Comparison of ENCODE assay signal across 2 cellular contexts in the genomic region with DNA sequence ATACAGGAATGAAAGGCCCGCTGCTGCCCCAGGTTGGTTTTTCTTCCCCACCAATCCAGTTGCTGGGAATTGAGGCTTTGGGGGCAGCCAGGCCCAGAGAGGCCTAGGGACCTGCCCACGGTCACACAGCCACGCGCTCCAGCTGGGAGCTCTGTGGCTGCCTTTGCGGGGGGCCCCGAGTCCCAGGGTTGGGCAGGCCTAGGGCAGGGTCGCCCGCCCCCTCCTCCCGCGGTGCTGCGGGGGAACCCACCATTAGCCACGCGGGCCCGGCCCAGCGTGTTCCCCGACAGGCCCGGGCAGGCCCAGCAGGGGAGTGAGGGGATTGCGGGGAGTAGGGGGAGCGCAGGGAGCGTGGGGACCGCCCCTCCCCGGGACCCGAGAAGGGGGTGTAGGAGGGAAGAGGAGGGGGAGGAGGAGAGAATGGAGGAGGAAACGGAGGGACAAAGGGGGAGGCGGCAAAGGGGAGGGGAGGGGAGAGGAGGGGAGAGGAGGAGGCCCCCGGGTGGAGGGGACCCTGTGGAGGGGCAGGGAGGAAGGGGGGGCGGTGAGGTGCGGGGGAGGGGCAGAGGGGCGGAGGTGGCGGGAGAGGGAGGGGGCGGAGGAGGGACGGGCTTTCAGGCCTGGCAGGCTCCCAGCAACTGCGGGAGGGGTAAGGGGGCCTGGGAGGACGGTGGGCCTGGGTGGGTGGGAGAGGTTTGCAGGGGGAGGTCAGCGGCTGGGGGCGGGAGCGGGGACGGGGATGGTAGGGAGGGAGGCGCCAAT.
TF ChIP-seq lines count a peak whose summit lies in the region.

No MANE protein-coding gene starts in this region.

TF ChIP-seq in IMR-90, 13 proteins besides CTCF, POLR2A, EP300 and RAD21:
- no peak for TF ChIP-seq SMC3 (IDR thresholded peaks at IDR 0.05; ENCODE audit: low read depth, low read length)
- TF ChIP-seq, protein P1, sequence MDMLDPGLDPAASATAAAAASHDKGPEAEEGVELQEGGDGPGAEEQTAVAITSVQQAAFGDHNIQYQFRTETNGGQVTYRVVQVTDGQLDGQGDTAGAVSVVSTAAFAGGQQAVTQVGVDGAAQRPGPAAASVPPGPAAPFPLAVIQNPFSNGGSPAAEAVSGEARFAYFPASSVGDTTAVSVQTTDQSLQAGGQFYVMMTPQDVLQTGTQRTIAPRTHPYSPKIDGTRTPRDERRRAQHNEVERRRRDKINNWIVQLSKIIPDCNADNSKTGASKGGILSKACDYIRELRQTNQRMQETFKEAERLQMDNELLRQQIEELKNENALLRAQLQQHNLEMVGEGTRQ (IDR thresholded peaks at IDR 0.05; ENCODE audit: low read depth, low read length) = no peak
- TF ChIP-seq, protein P2, sequence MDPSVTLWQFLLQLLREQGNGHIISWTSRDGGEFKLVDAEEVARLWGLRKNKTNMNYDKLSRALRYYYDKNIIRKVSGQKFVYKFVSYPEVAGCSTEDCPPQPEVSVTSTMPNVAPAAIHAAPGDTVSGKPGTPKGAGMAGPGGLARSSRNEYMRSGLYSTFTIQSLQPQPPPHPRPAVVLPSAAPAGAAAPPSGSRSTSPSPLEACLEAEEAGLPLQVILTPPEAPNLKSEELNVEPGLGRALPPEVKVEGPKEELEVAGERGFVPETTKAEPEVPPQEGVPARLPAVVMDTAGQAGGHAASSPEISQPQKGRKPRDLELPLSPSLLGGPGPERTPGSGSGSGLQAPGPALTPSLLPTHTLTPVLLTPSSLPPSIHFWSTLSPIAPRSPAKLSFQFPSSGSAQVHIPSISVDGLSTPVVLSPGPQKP (IDR thresholded peaks at IDR 0.05; ENCODE audit: borderline replicate concordance, low read depth, low read length) = no peak
- TF ChIP-seq MAFK (IDR thresholded peaks at IDR 0.05; ENCODE audit: low read depth, low read length) = no peak
- no peak for TF ChIP-seq NFE2L2 (IDR thresholded peaks at IDR 0.05; ENCODE audit: low read depth, low read length)

TF ChIP-seq in H1, 55 proteins besides CTCF, POLR2A, EP300 and RAD21:
- TF ChIP-seq EGR1 (IDR thresholded peaks at IDR 0.05; ENCODE audit: borderline replicate concordance, low read depth, low read length) = no peak
- TF ChIP-seq ASH2L (IDR thresholded peaks at IDR 0.05; ENCODE audit: low read length) = no peak
- TF ChIP-seq, protein P1 (IDR thresholded peaks at IDR 0.05; ENCODE audit: low read length) = no peak
- peak; percentile 16 for TF ChIP-seq SAP30 (IDR thresholded peaks at IDR 0.05; ENCODE audit: insufficient read depth, insufficient replicate concordance, low read length)
- TF ChIP-seq CREB1 (IDR thresholded peaks at IDR 0.05) = no peak
- TF ChIP-seq CEBPB (IDR thresholded peaks at IDR 0.05; ENCODE audit: low read depth, low read length) = no peak
- TF ChIP-seq KDM1A (IDR thresholded peaks at IDR 0.05; ENCODE audit: borderline replicate concordance, low read length) = peak; percentile 91; the same call in 1 of the 2 replicates
- TF ChIP-seq EZH2 (IDR thresholded peaks at IDR 0.05; ENCODE audit: low read depth, low read length, severe bottlenecking) = no peak
- TF ChIP-seq, protein P3, sequence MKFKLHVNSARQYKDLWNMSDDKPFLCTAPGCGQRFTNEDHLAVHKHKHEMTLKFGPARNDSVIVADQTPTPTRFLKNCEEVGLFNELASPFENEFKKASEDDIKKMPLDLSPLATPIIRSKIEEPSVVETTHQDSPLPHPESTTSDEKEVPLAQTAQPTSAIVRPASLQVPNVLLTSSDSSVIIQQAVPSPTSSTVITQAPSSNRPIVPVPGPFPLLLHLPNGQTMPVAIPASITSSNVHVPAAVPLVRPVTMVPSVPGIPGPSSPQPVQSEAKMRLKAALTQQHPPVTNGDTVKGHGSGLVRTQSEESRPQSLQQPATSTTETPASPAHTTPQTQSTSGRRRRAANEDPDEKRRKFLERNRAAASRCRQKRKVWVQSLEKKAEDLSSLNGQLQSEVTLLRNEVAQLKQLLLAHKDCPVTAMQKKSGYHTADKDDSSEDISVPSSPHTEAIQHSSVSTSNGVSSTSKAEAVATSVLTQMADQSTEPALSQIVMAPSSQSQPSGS (IDR thresholded peaks at IDR 0.05; ENCODE audit: low read length) = no peak
